8 cellular contexts compared by ENCODE assay signal in genomic region chr15:58934974-58935373, GRCh38. TPM values are rescaled to one million over a fixed set of nuclear protein-coding genes. Genes with fewer than 3 reads are reported as not detected.
DNase-seq lines count a peak whose midpoint lies in the region; ATAC-seq, FAIRE-seq and TF ChIP-seq lines count a peak whose summit lies in the region.
"Not testable (repeated sequence)": the region's sequence is repeated elsewhere in the genome, so short reads cannot be mapped to it uniquely, and the experiment has no call there.

No MANE protein-coding gene starts in this region.

- not testable (repeated sequence) for H4K20me1 ChIP-seq in HepG2 (ENCODE audit: insufficient read depth, low read length)

- H3K4me1 ChIP-seq in CD4-positive, CD25-positive, alpha-beta regulatory T cell (ENCODE audit: control insufficient read depth, insufficient read depth, low read length, poor library complexity, severe bottlenecking): peaks cover 31% of the 10 kb centered on the region
- H3K4me1 ChIP-seq in HepG2 (ENCODE audit: insufficient read depth, low read length) (peaks cover 22% of the 10 kb centered on the region), neutrophil (ENCODE audit: control insufficient read depth in 1 of 2, insufficient read depth in 1 of 2, low read depth in 1 of 2, low read length in 1 of 2) (peaks cover 30 to 36% of the 10 kb centered on the region in 2 experiments), tibial nerve (peaks cover 0 to 31% (median 20%) of the 10 kb centered on the region in 4 donors)

- not testable (repeated sequence) for TF ChIP-seq RAD21 in HepG2 (CRISPR knock-in tag; IDR thresholded peaks at IDR 0.05)

- not testable (repeated sequence) for H3K36me3 Mint-ChIP-seq in CD4-positive, CD25-positive, alpha-beta regulatory T cell; IgD-negative memory B cell; T-helper 1 cell treated with Interleukin-12 subunit alpha and Interleukin-12 subunit beta and Interleukin-4 antibody, amounts not matched to agents 30 μg/mL and 1 μg/mL, for 36 hours (ENCODE audit: low read depth); chondrocyte (ENCODE audit: low read depth)
- peaks cover 28% of the 10 kb centered on the region for H3K36me3 Mint-ChIP-seq in activated T-helper 17 cell treated with anti-CD3 and anti-CD28 coated beads, Interleukin-2, amount 50 U/mL, for 72 hours (ENCODE audit: low read depth)

- BruUV-seq in HepG2 (replicated peaks; lab: Mats Ljungman, UMichigan): not testable (repeated sequence)

- H3K4me3 Mint-ChIP-seq in CD4-positive, CD25-positive, alpha-beta regulatory T cell: peak overlapping the region; percentile 54 to 95 (median 94)
- H3K4me3 Mint-ChIP-seq in IgD-negative memory B cell: peak overlapping the region in 3 of 4 donors; percentile 30 to 88 (median 63)
- peak overlapping the region; percentile 92 for H3K4me3 Mint-ChIP-seq in T-helper 1 cell treated with Interleukin-12 subunit alpha and Interleukin-12 subunit beta and Interleukin-4 antibody, amounts not matched to agents 30 μg/mL and 1 μg/mL, for 36 hours
- H3K4me3 Mint-ChIP-seq in activated T-helper 17 cell treated with anti-CD3 and anti-CD28 coated beads, Interleukin-2, amount 50 U/mL, for 72 hours: peak overlapping the region; percentile 93
- not testable (repeated sequence) for H3K4me3 Mint-ChIP-seq in chondrocyte (ENCODE audit: unreplicated experiment)

- not testable (repeated sequence) for H3K4me3 ChIP-seq in CD4-positive, CD25-positive, alpha-beta regulatory T cell (ENCODE audit: low read depth, low read length); neutrophil (ENCODE audit: low read depth in 1 of 2, low read length in 1 of 2); tibial nerve
- 0 out of 6 replicates have a peak overlapping the region, but pooled peaks of 1 of the 3 experiments have one; percentile 94 for H3K4me3 ChIP-seq in HepG2 (replicated peaks in 1 of 3; ENCODE audit: insufficient read depth in 1 of 3, low read depth in 2 of 3, low read length in 3 of 3)

- TF ChIP-seq POLR2A in HepG2 (IDR thresholded peaks at IDR 0.05; ENCODE audit: insufficient read depth in 1 of 2, low read depth in 2 of 2, low read length in 2 of 2); tibial nerve (IDR thresholded peaks at IDR 0.05): not testable (repeated sequence)

- peak overlapping the region; percentile 97 for H3K27ac ChIP-seq in CD4-positive, CD25-positive, alpha-beta regulatory T cell (ENCODE audit: insufficient read depth, low read length, poor library complexity, severe bottlenecking)
- H3K27ac ChIP-seq in HepG2 (ENCODE audit: extremely low read length, insufficient read depth, low read length): not testable (repeated sequence)
- H3K27ac ChIP-seq in neutrophil: peak overlapping the region; percentile 97
- H3K27ac ChIP-seq in tibial nerve: peak overlapping the region in 3 of 4 donors; percentile 95 to 98 (median 97)

- POLR2A ChIA-PET in HepG2 (lab: Yijun Ruan, JAX): not testable (repeated sequence)

- CTCF ChIA-PET in HepG2 (lab: Yijun Ruan, JAX; ENCODE audit: low intra/inter-chr PET ratio, low total read pairs): interaction anchor here (0.6 kb wide), 1 partner anchor 55 kb away, joined by 4 read pairs; no protein-coding TSS in a partner anchor

- in situ Hi-C loops in HepG2 (cut with HindIII; ENCODE audit: extremely low pct_ligation_motif_present, low pct_unique_long_range_greater_than_20kb): not testable (repeated sequence)

- peak overlapping the region; percentile 96 for H2AFZ ChIP-seq in HepG2 (ENCODE audit: low read length)

- H3K9me3 ChIP-seq in CD4-positive, CD25-positive, alpha-beta regulatory T cell (ENCODE audit: control insufficient read depth in 2 of 2, low read length in 2 of 2); HepG2 (ENCODE audit: low read length); neutrophil; tibial nerve: not testable (repeated sequence)

- H3K27me3 ChIP-seq in CD4-positive, CD25-positive, alpha-beta regulatory T cell (ENCODE audit: control insufficient read depth, insufficient read depth, low read length); HepG2 (ENCODE audit: control insufficient read depth in 1 of 2, insufficient read depth in 2 of 2, low read length in 2 of 2); neutrophil; tibial nerve: not testable (repeated sequence)

- intact Hi-C loops in HepG2 (cut with micrococcal nuclease; ENCODE audit: unreplicated experiment): loop anchor here (5.0 kb wide), 1 partner anchor 68 kb away; no protein-coding TSS in a partner anchor

- peak overlapping the region; percentile 100; the same call in 1 of the 2 replicates for H3K9ac ChIP-seq in HepG2 (ENCODE audit: insufficient read depth, low read depth, low read length)

- H3K4me2 ChIP-seq in HepG2 (ENCODE audit: low read depth, low read length): peak overlapping the region; percentile 94

- peaks cover 32% of the 10 kb centered on the region for H3K79me2 ChIP-seq in HepG2 (ENCODE audit: insufficient read depth, low read length)

- H3K27me3 Mint-ChIP-seq in CD4-positive, CD25-positive, alpha-beta regulatory T cell; IgD-negative memory B cell; T-helper 1 cell treated with Interleukin-12 subunit alpha and Interleukin-12 subunit beta and Interleukin-4 antibody, amounts not matched to agents 30 μg/mL and 1 μg/mL, for 36 hours (ENCODE audit: low read depth); activated T-helper 17 cell treated with anti-CD3 and anti-CD28 coated beads, Interleukin-2, amount 50 U/mL, for 72 hours; chondrocyte (ENCODE audit: low read depth): not testable (repeated sequence)

- TF ChIP-seq CTCF in chondrocyte (IDR thresholded peaks at IDR 0.05); HepG2 (CRISPR knock-in tag; IDR thresholded peaks at IDR 0.05); neutrophil (IDR thresholded peaks at IDR 0.05); tibial nerve (IDR thresholded peaks at IDR 0.05): not testable (repeated sequence)

- ATAC-seq in CD4-positive, CD25-positive, alpha-beta regulatory T cell (ENCODE audit: low read depth in 2 of 2); activated T-helper 17 cell treated with anti-CD3 and anti-CD28 coated beads, Interleukin-2, amount 50 U/mL, for 72 hours (replicated peaks); HepG2: not testable (repeated sequence)

- not testable (repeated sequence) for H3K36me3 ChIP-seq in CD4-positive, CD25-positive, alpha-beta regulatory T cell (ENCODE audit: control insufficient read depth, insufficient read depth, low read length); HepG2 (replicated peaks in 1 of 2; ENCODE audit: control insufficient read depth in 1 of 2, insufficient read depth in 2 of 2, low read length in 2 of 2); neutrophil; tibial nerve

- H3K9me3 Mint-ChIP-seq in CD4-positive, CD25-positive, alpha-beta regulatory T cell; IgD-negative memory B cell; T-helper 1 cell treated with Interleukin-12 subunit alpha and Interleukin-12 subunit beta and Interleukin-4 antibody, amounts not matched to agents 30 μg/mL and 1 μg/mL, for 36 hours; activated T-helper 17 cell treated with anti-CD3 and anti-CD28 coated beads, Interleukin-2, amount 50 U/mL, for 72 hours; chondrocyte (ENCODE audit: low read depth): not testable (repeated sequence)

- DNase-seq in CD4-positive, CD25-positive, alpha-beta regulatory T cell; chondrocyte (ENCODE audit: low spot score); HepG2 (ENCODE audit: low spot score); tibial nerve (ENCODE audit: low spot score in 2 of 2): not testable (repeated sequence)

- peak overlapping the region; percentile 82 to 99 (median 98) for H3K27ac Mint-ChIP-seq in CD4-positive, CD25-positive, alpha-beta regulatory T cell
- peak overlapping the region in 1 of 3 donors; percentile 90 for H3K27ac Mint-ChIP-seq in IgD-negative memory B cell
- peak overlapping the region; percentile 100 for H3K27ac Mint-ChIP-seq in T-helper 1 cell treated with Interleukin-12 subunit alpha and Interleukin-12 subunit beta and Interleukin-4 antibody, amounts not matched to agents 30 μg/mL and 1 μg/mL, for 36 hours
- H3K27ac Mint-ChIP-seq in activated T-helper 17 cell treated with anti-CD3 and anti-CD28 coated beads, Interleukin-2, amount 50 U/mL, for 72 hours: peak overlapping the region; percentile 97
- H3K27ac Mint-ChIP-seq in chondrocyte (ENCODE audit: unreplicated experiment): peak overlapping the region; percentile 28

- 91% methylated on average over 8 of the region's 8 CpGs for WGBS in HepG2 (ENCODE audit: low lambda C conversion rate)
- WGBS in tibial nerve, 2 donors: 94 to 96% methylated on average over 8 of the region's 8 CpGs

- FAIRE-seq in HepG2 (lab: Jason Lieb, UNC): not testable (repeated sequence)

- TF ChIP-seq EP300 in HepG2 (IDR thresholded peaks at IDR 0.05; ENCODE audit: low read depth in 2 of 2, low read length in 2 of 2); HepG2 (CRISPR knock-in tag; IDR thresholded peaks at IDR 0.05; ENCODE audit: borderline replicate concordance); tibial nerve (IDR thresholded peaks at IDR 0.05): not testable (repeated sequence)

- peaks cover 12 to 35% (median 18%) of the 10 kb centered on the region in 4 donors for H3K4me1 Mint-ChIP-seq in CD4-positive, CD25-positive, alpha-beta regulatory T cell
- peaks cover 21 to 22% (median 22%) of the 10 kb centered on the region in 3 donors for H3K4me1 Mint-ChIP-seq in IgD-negative memory B cell
- H3K4me1 Mint-ChIP-seq in T-helper 1 cell treated with Interleukin-12 subunit alpha and Interleukin-12 subunit beta and Interleukin-4 antibody, amounts not matched to agents 30 μg/mL and 1 μg/mL, for 36 hours (ENCODE audit: low read depth): peaks cover 21% of the 10 kb centered on the region
- not testable (repeated sequence) for H3K4me1 Mint-ChIP-seq in activated T-helper 17 cell treated with anti-CD3 and anti-CD28 coated beads, Interleukin-2, amount 50 U/mL, for 72 hours
- peaks cover 23% of the 10 kb centered on the region for H3K4me1 Mint-ChIP-seq in chondrocyte (ENCODE audit: low read depth)

RNA-seq across cellular contexts. Expression of gene SLTM, which starts 1.5 kb away (rescaled TPM):
- total RNA-seq in CD4-positive, CD25-positive, alpha-beta regulatory T cell: 232 TPM
- polyA plus RNA-seq in CD4-positive, CD25-positive, alpha-beta regulatory T cell: 10 to 100 TPM; 43.6 to 57.5 (median 53.8) TPM
- 104 TPM for polyA plus RNA-seq in IgD-negative memory B cell
- 10 to 100 TPM; 62.8 to 94.6 TPM for total RNA-seq in activated T-helper 17 cell treated with anti-CD3 and anti-CD28 coated beads, Interleukin-2, amount 50 U/mL, for 72 hours
- total RNA-seq in chondrocyte: 53.9 to 71.7 TPM (median 70.4 TPM) in 3 replicates
- total RNA-seq in HepG2 (2016; rRNA removed; fragmentation: Illumina TruSeq; extraction: Trizol): 58.0 and 64.2 TPM in 2 replicates
- 85.4 and 92.4 TPM in 2 replicates for total RNA-seq in HepG2 (2016; cell fraction: cytosol; rRNA removed; fragmentation: Illumina TruSeq; extraction: Trizol; ENCODE audit: low read depth)
- 52.5 and 70.6 TPM in 2 replicates for total RNA-seq in HepG2 (2016; cell fraction: insoluble cytoplasmic fraction; rRNA removed; fragmentation: Illumina TruSeq; extraction: Trizol)
- 33.2 and 33.4 TPM in 2 replicates for total RNA-seq in HepG2 (2016; cell fraction: membrane; rRNA removed; fragmentation: Illumina TruSeq; extraction: Trizol)
- total RNA-seq in HepG2 (2016; cell fraction: nucleus; rRNA removed; fragmentation: Illumina TruSeq; extraction: Trizol): 120 TPM in 2 replicates
- polyA plus RNA-seq in HepG2 (2011; rRNA removed): 20.3 and 22.0 TPM in 2 replicates
- 13.2 and 16.1 TPM in 2 replicates for polyA plus RNA-seq in HepG2 (2011; cell fraction: cytosol; rRNA removed)
- 61.3 and 71.8 TPM in 2 replicates for polyA plus RNA-seq in HepG2 (2011; cell fraction: nucleus; rRNA removed)
- 39.7 and 46.8 TPM in 2 replicates for polyA plus RNA-seq in HepG2 (2012)
- polyA plus RNA-seq in HepG2 (2016; cell fraction: cytosol; fragmentation: Illumina TruSeq; extraction: Trizol; ENCODE audit: low read depth): 28.8 and 28.9 TPM in 2 replicates
- 56.6 and 65.2 TPM in 2 replicates for polyA plus RNA-seq in HepG2 (2016; cell fraction: insoluble cytoplasmic fraction; fragmentation: Illumina TruSeq; extraction: Trizol; ENCODE audit: low read depth)
- 21.9 and 25.0 TPM in 2 replicates for polyA plus RNA-seq in HepG2 (2016; cell fraction: membrane; fragmentation: Illumina TruSeq; extraction: Trizol; ENCODE audit: low read depth)
- polyA plus RNA-seq in HepG2 (2016; cell fraction: nucleus; fragmentation: Illumina TruSeq; extraction: Trizol; ENCODE audit: insufficient read depth, low read depth): 88.9 and 106 TPM in 2 replicates
- polyA minus RNA-seq in HepG2 (2011; rRNA and poly(A)+ RNA removed; ENCODE audit: low replicate concordance): 20.5 and 36.5 TPM in 2 replicates
- 14.5 and 29.8 TPM in 2 replicates for polyA minus RNA-seq in HepG2 (2011; cell fraction: cytosol; rRNA and poly(A)+ RNA removed)
- 202 and 232 TPM in 2 replicates for polyA minus RNA-seq in HepG2 (2011; cell fraction: nucleus; rRNA and poly(A)+ RNA removed)
- 100 to 1,000 TPM in 3 of 4 donors, 10 to 100 TPM in 1; 87.9 to 126 (median 115) TPM for total RNA-seq in tibial nerve

RNA-seq across cellular contexts. Expression of gene RNF111, which starts 52.5 kb away (rescaled TPM):
- total RNA-seq in CD4-positive, CD25-positive, alpha-beta regulatory T cell: 58.2 TPM
- polyA plus RNA-seq in CD4-positive, CD25-positive, alpha-beta regulatory T cell: 10 to 100 TPM; 17.2 to 23.2 (median 18.8) TPM
- polyA plus RNA-seq in IgD-negative memory B cell: 25.3 TPM
- 10 to 100 TPM; 28.9 to 46.2 TPM for total RNA-seq in activated T-helper 17 cell treated with anti-CD3 and anti-CD28 coated beads, Interleukin-2, amount 50 U/mL, for 72 hours
- 25.8 to 31.1 TPM (median 27.1 TPM) in 3 replicates for total RNA-seq in chondrocyte
- 12.1 and 16.0 TPM in 2 replicates for total RNA-seq in HepG2 (2016; rRNA removed; fragmentation: Illumina TruSeq; extraction: Trizol)
- 10.6 and 15.3 TPM in 2 replicates for total RNA-seq in HepG2 (2016; cell fraction: cytosol; rRNA removed; fragmentation: Illumina TruSeq; extraction: Trizol; ENCODE audit: low read depth)
- total RNA-seq in HepG2 (2016; cell fraction: insoluble cytoplasmic fraction; rRNA removed; fragmentation: Illumina TruSeq; extraction: Trizol): 8.8 and 9.5 TPM in 2 replicates
- 14.8 and 16.8 TPM in 2 replicates for total RNA-seq in HepG2 (2016; cell fraction: membrane; rRNA removed; fragmentation: Illumina TruSeq; extraction: Trizol)
- total RNA-seq in HepG2 (2016; cell fraction: nucleus; rRNA removed; fragmentation: Illumina TruSeq; extraction: Trizol): 14.1 and 18.6 TPM in 2 replicates
- polyA plus RNA-seq in HepG2 (2011; rRNA removed): 19.4 and 23.1 TPM in 2 replicates
- polyA plus RNA-seq in HepG2 (2011; cell fraction: cytosol; rRNA removed): 8.5 and 10.4 TPM in 2 replicates
- polyA plus RNA-seq in HepG2 (2011; cell fraction: nucleus; rRNA removed): 12.0 and 16.4 TPM in 2 replicates
- 11.2 and 12.4 TPM in 2 replicates for polyA plus RNA-seq in HepG2 (2012)
- polyA plus RNA-seq in HepG2 (2016; cell fraction: cytosol; fragmentation: Illumina TruSeq; extraction: Trizol; ENCODE audit: low read depth): 0.74 and 1.5 TPM in 2 replicates
- 11.5 and 12.0 TPM in 2 replicates for polyA plus RNA-seq in HepG2 (2016; cell fraction: insoluble cytoplasmic fraction; fragmentation: Illumina TruSeq; extraction: Trizol; ENCODE audit: low read depth)
- polyA plus RNA-seq in HepG2 (2016; cell fraction: membrane; fragmentation: Illumina TruSeq; extraction: Trizol; ENCODE audit: low read depth): 2.3 and 2.7 TPM in 2 replicates
- polyA plus RNA-seq in HepG2 (2016; cell fraction: nucleus; fragmentation: Illumina TruSeq; extraction: Trizol; ENCODE audit: insufficient read depth, low read depth): 21.6 and 27.5 TPM in 2 replicates
- polyA minus RNA-seq in HepG2 (2011; rRNA and poly(A)+ RNA removed; ENCODE audit: low replicate concordance): 64.6 and 132 TPM in 2 replicates
- 13.6 and 15.8 TPM in 2 replicates for polyA minus RNA-seq in HepG2 (2011; cell fraction: cytosol; rRNA and poly(A)+ RNA removed)
- 49.4 and 60.7 TPM in 2 replicates for polyA minus RNA-seq in HepG2 (2011; cell fraction: nucleus; rRNA and poly(A)+ RNA removed)
- 10 to 100 TPM; 18.8 to 30.3 (median 20.6) TPM for total RNA-seq in tibial nerve
